ENCODE assay signal across 2 cellular contexts in genomic region chr6:112149236-112149635, GRCh38.
TF ChIP-seq lines count a peak whose summit lies in the region.

No MANE protein-coding gene starts in this region.

TF ChIP-seq in IMR-90, 13 proteins besides CTCF, POLR2A, EP300 and RAD21 (continued from another document):
- TF ChIP-seq, protein P1, sequence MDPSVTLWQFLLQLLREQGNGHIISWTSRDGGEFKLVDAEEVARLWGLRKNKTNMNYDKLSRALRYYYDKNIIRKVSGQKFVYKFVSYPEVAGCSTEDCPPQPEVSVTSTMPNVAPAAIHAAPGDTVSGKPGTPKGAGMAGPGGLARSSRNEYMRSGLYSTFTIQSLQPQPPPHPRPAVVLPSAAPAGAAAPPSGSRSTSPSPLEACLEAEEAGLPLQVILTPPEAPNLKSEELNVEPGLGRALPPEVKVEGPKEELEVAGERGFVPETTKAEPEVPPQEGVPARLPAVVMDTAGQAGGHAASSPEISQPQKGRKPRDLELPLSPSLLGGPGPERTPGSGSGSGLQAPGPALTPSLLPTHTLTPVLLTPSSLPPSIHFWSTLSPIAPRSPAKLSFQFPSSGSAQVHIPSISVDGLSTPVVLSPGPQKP (IDR thresholded peaks at IDR 0.05; ENCODE audit: borderline replicate concordance, low read depth, low read length), result no peak

TF ChIP-seq in SK-N-SH, 30 proteins besides CTCF, POLR2A, EP300 and RAD21 (continued from another document):
- TF ChIP-seq RFX5 (IDR thresholded peaks at IDR 0.05; ENCODE audit: low read length) (no peak), FOXJ3 (CRISPR knock-in tag; IDR thresholded peaks at IDR 0.05) (no peak), SMC3 (IDR thresholded peaks at IDR 0.05; ENCODE audit: low read depth, low read length) (no peak)
